ENCODE assay signal across 9 cellular contexts in the genomic region with DNA sequence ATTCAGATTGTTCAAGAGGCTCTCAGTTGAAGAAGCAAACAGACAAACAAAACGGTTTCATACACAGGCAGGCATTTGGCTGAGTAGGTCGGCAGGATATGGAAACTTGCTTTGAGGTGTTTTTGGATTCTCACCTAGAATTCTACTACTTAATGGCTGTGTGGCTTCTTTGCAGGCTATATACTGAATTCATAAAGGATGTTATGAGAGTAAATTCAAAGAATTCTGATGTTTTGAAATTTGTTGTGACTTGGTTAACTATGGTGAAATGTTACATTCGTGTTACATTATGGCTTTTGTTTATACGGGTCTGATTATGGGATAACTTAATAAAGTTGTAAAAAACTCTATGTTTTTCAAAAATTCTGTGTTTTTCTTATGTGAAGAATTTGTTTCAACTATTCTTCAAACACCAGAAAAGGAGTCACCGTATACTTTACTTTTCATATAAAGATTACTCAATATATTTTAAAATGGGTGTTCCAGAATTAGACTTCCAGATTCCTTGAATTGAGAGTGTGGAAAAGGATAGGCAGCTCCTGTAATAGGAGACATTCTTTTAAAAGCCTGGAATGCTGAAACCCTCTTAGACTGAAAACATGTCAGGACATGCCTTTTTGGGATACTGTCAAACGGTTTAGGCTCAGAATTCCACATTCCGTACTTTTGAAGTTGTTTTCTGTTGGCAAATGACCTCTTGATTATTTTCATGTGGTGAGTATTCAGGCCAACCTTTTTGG. TPM values are rescaled to one million over a fixed set of nuclear protein-coding genes. Genes with fewer than 3 reads are reported as not detected.
DNase-seq lines count a peak whose midpoint lies in the region; ATAC-seq and TF ChIP-seq lines count a peak whose summit lies in the region.
"Had no signal": no experiment of that assay in that cellular context is flagged by ENCODE, and none has a peak within 500 bp of the region (broad histone marks: within the 10 kb centered on the region; RNA-seq: fewer than 3 reads in every experiment).

No MANE protein-coding gene starts in this region.

- WGBS in gastroesophageal sphincter (ENCODE audit: low coverage in 1 of 2), 2 donors, result 56 to 59% methylated on average over 7 of the region's 7 CpGs

- no TSS peak for BruUV-seq in Caco-2 (replicated peaks; lab: Mats Ljungman, UMichigan)

- TF ChIP-seq EP300 in gastroesophageal sphincter (IDR thresholded peaks at IDR 0.05), result no peak

- no peak for TF ChIP-seq POLR2A in gastroesophageal sphincter (IDR thresholded peaks at IDR 0.05)

- H3K36me3 Mint-ChIP-seq in Caco-2 (ENCODE audit: insufficient read depth, unreplicated experiment), result no peaks in the 10 kb centered on the region
- H3K36me3 Mint-ChIP-seq: activated naive CD8-positive, alpha-beta T cell had no signal

- intact Hi-C loops in Caco-2 (cut with micrococcal nuclease; ENCODE audit: unreplicated experiment), result loop anchor here (10.0 kb wide), 1 partner anchor 887 kb away; a partner anchor contains a TSS

- in situ Hi-C loops in HAP-1 (cut with MboI; ENCODE audit: low sequenced_read_pairs), result no loop called here

- H3K4me3 Mint-ChIP-seq in Caco-2 (ENCODE audit: unreplicated experiment), result no peak overlapping the region
- H3K4me3 Mint-ChIP-seq: activated naive CD8-positive, alpha-beta T cell had no signal

- POLR2A ChIA-PET in RWPE1 (lab: Yijun Ruan, JAX; ENCODE audit: low non-redundant PET), result no interaction called here
- POLR2A ChIA-PET in Caco-2 (lab: Charles Lee), result no interaction called here

- DNase-seq in HAP-1 (ENCODE audit: low spot score in 2 of 2) (peak; percentile 44 to 91), RWPE1 (ENCODE audit: low spot score) (peak; percentile 78), T1000 (lab: John Stamatoyannopoulos, UW) (no peak), OCI-M2 (lab: John Stamatoyannopoulos, UW; ENCODE audit: unreplicated experiment) (no peak), Caco-2 (no peak)

- H3K27me3 ChIP-seq in HAP-1 (ENCODE audit: low read depth) (no peaks in the 10 kb centered on the region), gastroesophageal sphincter (no peaks in the 10 kb centered on the region), Caco-2 (replicated peaks; ENCODE audit: control insufficient read depth, insufficient read depth, low read length) (no peaks in the 10 kb centered on the region)

- CTCF ChIA-PET in RWPE1 (lab: Yijun Ruan, JAX), result no interaction called here
- CTCF ChIA-PET in Caco-2 (lab: Charles Lee), result no interaction called here

- no peak overlapping the region for H3K27ac Mint-ChIP-seq in Caco-2 (ENCODE audit: unreplicated experiment)
- H3K27ac Mint-ChIP-seq: activated naive CD8-positive, alpha-beta T cell had no signal

- no peaks in the 10 kb centered on the region for H3K36me3 ChIP-seq in HAP-1 (replicated peaks)
- H3K36me3 ChIP-seq in gastroesophageal sphincter, result no peaks in the 10 kb centered on the region
- H3K36me3 ChIP-seq in Caco-2 (ENCODE audit: control insufficient read depth, insufficient read depth, low read length), result no peaks in the 10 kb centered on the region

- H3K9me3 ChIP-seq in HAP-1, result no peaks in the 10 kb centered on the region
- H3K9me3 ChIP-seq in gastroesophageal sphincter, result no peaks in the 10 kb centered on the region
- no peaks in the 10 kb centered on the region for H3K9me3 ChIP-seq in Caco-2

- H3K9me3 Mint-ChIP-seq in Caco-2 (ENCODE audit: unreplicated experiment), result no peaks in the 10 kb centered on the region

- peaks cover 57% of the 10 kb centered on the region for H3K4me1 Mint-ChIP-seq in Caco-2 (ENCODE audit: low read depth, unreplicated experiment)

- H3K4me1 ChIP-seq in HAP-1 (peaks cover 40% of the 10 kb centered on the region), gastroesophageal sphincter (peaks cover 10 to 52% (median 20%) of the 10 kb centered on the region in 3 donors), Caco-2 (peaks cover 77% of the 10 kb centered on the region)

- TF ChIP-seq CTCF in RWPE1 (conservative IDR thresholded peaks at IDR 0.05; ENCODE audit: low read depth), result no peak
- TF ChIP-seq CTCF in gastroesophageal sphincter (IDR thresholded peaks at IDR 0.05), result no peak
- no peak for TF ChIP-seq CTCF in Caco-2 (IDR thresholded peaks at IDR 0.05; ENCODE audit: insufficient read depth in 1 of 2, low read depth in 1 of 2, low read length in 1 of 2, severe bottlenecking in 1 of 2, unreplicated experiment in 1 of 2)

- no peak overlapping the region for H3K4me3 ChIP-seq in HAP-1
- no peak overlapping the region for H3K4me3 ChIP-seq in gastroesophageal sphincter
- H3K4me3 ChIP-seq in skin epidermis, result no peak overlapping the region
- H3K4me3 ChIP-seq in Caco-2 (ENCODE audit: low read depth, low read length), result no peak overlapping the region
- H3K4me3 ChIP-seq: SK-N-MC had no signal

- ATAC-seq in gastroesophageal sphincter, result peak; percentile 48

- no peak overlapping the region for H3K27ac ChIP-seq in RWPE1
- H3K27ac ChIP-seq in gastroesophageal sphincter, result peak overlapping the region in 3 of 4 donors; percentile 21 to 55 (median 41)
- H3K27ac ChIP-seq in skin epidermis, result peak overlapping the region in 18 of 21 experiments; percentile 29 to 98 (median 65)
- H3K27ac ChIP-seq: SK-N-MC had no signal

- H3K27me3 Mint-ChIP-seq in Caco-2 (ENCODE audit: insufficient read depth, unreplicated experiment), result no peaks in the 10 kb centered on the region
- H3K27me3 Mint-ChIP-seq: activated naive CD8-positive, alpha-beta T cell had no signal

RNA-seq across cellular contexts. Expression of a gene that starts 8.2 kb away (rescaled TPM):
- 100 to 1,000 TPM in 3 of 4 donors, 10 to 100 TPM in 1; 70.1 to 107 (median 104) TPM for total RNA-seq in gastroesophageal sphincter
- total RNA-seq in Caco-2 (2022), result 129 and 135 TPM in 2 replicates

Comparison
In these comparisons a context has a peak if more than half of its experiments do, and no peak if none do; other contexts are left out.
1. DNase-seq: peak in HAP-1 (2 of 2) and RWPE1 (single experiment); none in T1000 (single experiment), OCI-M2 (single experiment) and Caco-2 (0 of 2).